Comparison of ENCODE assay signal across 8 cellular contexts in genomic region chrX:22748093-22748999, GRCh38.
DNase-seq lines count a peak whose midpoint lies in the region; ATAC-seq, FAIRE-seq and TF ChIP-seq lines count a peak whose summit lies in the region.

No MANE protein-coding gene starts in this region.

- H3K27ac ChIP-seq in Panc1 (ENCODE audit: low read length) (no peak overlapping the region), adrenal gland (no peak overlapping the region), gastrocnemius medialis (no peak overlapping the region)

- POLR2A ChIA-PET in Panc1 (lab: Charles Lee) = no interaction called here

- intact Hi-C loops in Panc1 (cut with micrococcal nuclease; ENCODE audit: unreplicated experiment) (loop anchor here (10.0 kb wide), 1 partner anchor 464 kb away; no protein-coding TSS in a partner anchor), adrenal gland (cut with DNase I) (no loop called here), left cardiac atrium (cut with DNase I) (loop anchor here in 1 of 2 donors (5.0 kb wide), 2 partner anchors 611 to 766 kb away; no protein-coding TSS in a partner anchor), gastrocnemius medialis (cut with DNase I; ENCODE audit: low total_unique reads) (no loop called here)

- TF ChIP-seq CTCF in D721Med (IDR thresholded peaks at IDR 0.05; ENCODE audit: insufficient read depth, missing control alignments) = peak; percentile 54
- peak; percentile 79 for TF ChIP-seq CTCF in Panc1 (IDR thresholded peaks at IDR 0.05)
- TF ChIP-seq CTCF in adrenal gland (IDR thresholded peaks at IDR 0.05) = peak; percentile 33 to 77 (median 55)
- TF ChIP-seq CTCF in gastrocnemius medialis (IDR thresholded peaks at IDR 0.05 in 4 of 5, conservative IDR thresholded peaks at IDR 0.05 in 1 of 5) = peak; percentile 30 to 66 (median 37)

- H3K4me3 ChIP-seq in Jurkat, Clone E6-1 (ENCODE audit: low read length) = no peak overlapping the region
- H3K4me3 ChIP-seq in Panc1 (ENCODE audit: low read depth in 2 of 2, low read length in 2 of 2) = no peak overlapping the region
- H3K4me3 ChIP-seq in adrenal gland = no peak overlapping the region
- H3K4me3 ChIP-seq in gastrocnemius medialis = no peak overlapping the region

- in situ Hi-C loops in Panc1 (cut with HindIII; ENCODE audit: low pct_unique_long_range_greater_than_20kb, low sequenced_read_pairs) (no loop called here), gastrocnemius medialis (cut with MboI; ENCODE audit: low sequenced_read_pairs in 4 of 4) (no loop called here)

- no peak for DNase-seq in D721Med (ENCODE audit: insufficient read length, low spot score)
- DNase-seq in Jurkat, Clone E6-1 (ENCODE audit: low read depth, low spot score) = peak; percentile 26
- peak; percentile 32 for DNase-seq in Panc1 (ENCODE audit: low read depth, low spot score)
- peak; percentile 28 to 58 (median 46) for DNase-seq in adrenal gland
- DNase-seq in left cardiac atrium = peak; percentile 25
- DNase-seq in gastrocnemius medialis = peak in 1 of 2 donors; percentile 11

- H3K27me3 ChIP-seq in Panc1 (ENCODE audit: control insufficient read depth, insufficient read depth, low read length) (no peaks in the 10 kb centered on the region), adrenal gland (peaks cover 8% of the 10 kb centered on the region), gastrocnemius medialis (no peaks in the 10 kb centered on the region)

- H3K4me1 ChIP-seq in Panc1 (ENCODE audit: control insufficient read depth, insufficient read depth, low read length) (no peaks in the 10 kb centered on the region), adrenal gland (replicated peaks in 1 of 2) (no peaks in the 10 kb centered on the region), gastrocnemius medialis (no peaks in the 10 kb centered on the region)

- no TSS peak for BruUV-seq in Panc1 (replicated peaks; lab: Mats Ljungman, UMichigan)

- CTCF ChIA-PET in Panc1 (lab: Charles Lee) = interaction anchor here (1.1 to 1.2 kb wide), 2 partner anchors 552 to 613 kb away, joined by 3 to 6 read pairs; no protein-coding TSS in a partner anchor

- ATAC-seq in GM19467 (IDR thresholded peaks at IDR 0.05; ENCODE audit: unreplicated experiment) (peak; percentile 95), Panc1 (peak; percentile 76), left cardiac atrium (peak; percentile 68 to 72), gastrocnemius medialis (no peak), HG03520 (IDR thresholded peaks at IDR 0.05; ENCODE audit: unreplicated experiment) (no peak)

- TF ChIP-seq POLR2A in adrenal gland (IDR thresholded peaks at IDR 0.05) = no peak
- TF ChIP-seq POLR2A in gastrocnemius medialis (IDR thresholded peaks at IDR 0.05) = no peak

- H3K9me3 ChIP-seq in Panc1 (ENCODE audit: control insufficient read depth, insufficient read depth, low read depth, low read length) = no peaks in the 10 kb centered on the region
- no peaks in the 10 kb centered on the region for H3K9me3 ChIP-seq in adrenal gland (replicated peaks in 1 of 3)
- no peaks in the 10 kb centered on the region for H3K9me3 ChIP-seq in gastrocnemius medialis

- WGBS in adrenal gland, 4 donors = 17 to 24% (median 19%) methylated on average over 7 of the region's 7 CpGs

- FAIRE-seq in D721Med (lab: Jason Lieb, UNC) = peak; percentile 77

- no peaks in the 10 kb centered on the region for H3K36me3 ChIP-seq in Panc1 (ENCODE audit: control insufficient read depth, insufficient read depth, low read length)
- no peaks in the 10 kb centered on the region for H3K36me3 ChIP-seq in adrenal gland (replicated peaks in 1 of 2)
- H3K36me3 ChIP-seq in gastrocnemius medialis = no peaks in the 10 kb centered on the region

Comparison
In these comparisons a context has a peak if more than half of its experiments do, and no peak if none do; other contexts are left out.
1. ATAC-seq: peak in GM19467 (single experiment), Panc1 (single experiment) and left cardiac atrium (2 of 2); none in gastrocnemius medialis (0 of 2) and HG03520 (single experiment).
2. Peak in every context shown above with its lines, with median percentiles within 50 percentile points of each other: CTCF ChIP-seq.